In genomic region chr20:13286052-13286451, GRCh38 we compare ENCODE assay signal across 16 cellular contexts.
A peak's percentile ranks its signal among the peaks of the same experiment; 100 is the strongest.
DNase-seq lines count a peak whose midpoint lies in the region; TF ChIP-seq lines count a peak whose summit lies in the region.
"Had no signal": no experiment of that assay in that cellular context is flagged by ENCODE, and none has a peak within 500 bp of the region (broad histone marks: within the 10 kb centered on the region; RNA-seq: fewer than 3 reads in every experiment).

No MANE protein-coding gene starts in this region.

- no peaks in the 10 kb centered on the region for H3K79me2 ChIP-seq in mammary epithelial cell (ENCODE audit: insufficient read depth, low read length)
- no peaks in the 10 kb centered on the region for H3K79me2 ChIP-seq in hepatocyte

- intact Hi-C loops in mammary epithelial cell (cut with micrococcal nuclease) (no loop called here), tibial artery (cut with DNase I; ENCODE audit: low total_unique reads) (no loop called here)

- H3K9me3 ChIP-seq in mammary epithelial cell (replicated peaks; ENCODE audit: insufficient read depth, low read length): no peaks in the 10 kb centered on the region
- no peaks in the 10 kb centered on the region for H3K9me3 ChIP-seq in hepatocyte (ENCODE audit: low read depth)
- no peaks in the 10 kb centered on the region for H3K9me3 ChIP-seq in tibial artery

- in situ Hi-C loops in mammary epithelial cell (cut with MboI; ENCODE audit: low sequenced_read_pairs in 2 of 2): no loop called here

- peak; percentile 3 for DNase-seq in NCI-H1694 (lab: John Stamatoyannopoulos, UW)
- no peak for DNase-seq in NCI-H1694 treated with DMSO at 0.1 percent for 48 hours (lab: John Stamatoyannopoulos, UW)
- DNase-seq in mammary epithelial cell: peak; percentile 32
- no peak for DNase-seq in hepatocyte (ENCODE audit: low spot score)
- DNase-seq in activated CD8-positive, alpha-beta memory T cell treated with anti-CD3 and anti-CD28 coated beads for 24 hours: no peak
- no peak for DNase-seq in tibial artery
- no peak for DNase-seq in activated naive CD4-positive, alpha-beta T cell (lab: John Stamatoyannopoulos, UW)
- no peak for DNase-seq in stimulated activated CD4-positive, alpha-beta T cell treated with anti-CD3 and anti-CD28 coated beads, Interleukin-4, amount 100 ng/mL, for 1 hour
- DNase-seq: AML-193; C1 segment of cervical spinal cord; CD4-positive, alpha-beta T cell; DMS79; GM23248 had no signal

- H3K4me1 ChIP-seq in mammary epithelial cell (ENCODE audit: insufficient read depth, low read length) (peaks cover 28% of the 10 kb centered on the region), hepatocyte (ENCODE audit: insufficient read depth) (peaks cover 8% of the 10 kb centered on the region), tibial artery (no peaks in the 10 kb centered on the region)

- no peaks in the 10 kb centered on the region for H4K20me1 ChIP-seq in mammary epithelial cell (ENCODE audit: insufficient read depth, low read length)
- H4K20me1 ChIP-seq in hepatocyte (ENCODE audit: insufficient read depth, poor library complexity, severe bottlenecking): no peaks in the 10 kb centered on the region

- H2AFZ ChIP-seq in mammary epithelial cell (ENCODE audit: low read depth, low read length): peak overlapping the region; percentile 81
- H2AFZ ChIP-seq in hepatocyte: no peak overlapping the region
- H2AFZ ChIP-seq: GM23248 had no signal

- CTCF ChIA-PET in mammary epithelial cell (lab: Charles Lee; ENCODE audit: low non-redundant PET): interaction anchor here (0.7 kb wide), 1 partner anchor 44 kb away, joined by 3 read pairs; no protein-coding TSS in a partner anchor

- no peaks in the 10 kb centered on the region for H3K36me3 ChIP-seq in mammary epithelial cell (ENCODE audit: insufficient read depth, low read length)
- no peaks in the 10 kb centered on the region for H3K36me3 ChIP-seq in hepatocyte (replicated peaks; ENCODE audit: insufficient read depth, low read depth)
- H3K36me3 ChIP-seq in tibial artery: peaks cover 0 to 22% (median 5%) of the 10 kb centered on the region in 3 donors

- no TSS peak for BruUV-seq in mammary epithelial cell (replicated peaks; lab: Mats Ljungman, UMichigan)

- peak overlapping the region; percentile 23 for H3K9ac ChIP-seq in mammary epithelial cell (ENCODE audit: insufficient read depth, low read length)
- H3K9ac ChIP-seq: GM23248 had no signal

- no peak overlapping the region for H3K4me3 ChIP-seq in mammary epithelial cell (replicated peaks in 1 of 3; ENCODE audit: insufficient read depth in 1 of 3, low read depth in 2 of 3, low read length in 3 of 3)
- no peak overlapping the region for H3K4me3 ChIP-seq in hepatocyte
- no peak overlapping the region for H3K4me3 ChIP-seq in tibial artery
- H3K4me3 ChIP-seq: GM12878, GM23248 had no signal

- no peaks in the 10 kb centered on the region for H3K9me2 ChIP-seq in hepatocyte (replicated peaks; ENCODE audit: insufficient read depth)

- WGBS in mammary epithelial cell (ENCODE audit: low coverage, missing lambda C conversion rate): 3% methylated on average over 5 of the region's 5 CpGs
- WGBS in hepatocyte (ENCODE audit: low lambda C conversion rate, missing lambda C conversion rate): 93% methylated on average over 5 of the region's 5 CpGs

- H3K27ac ChIP-seq in mammary epithelial cell (ENCODE audit: insufficient read depth, low read depth, low read length): peak overlapping the region; percentile 56
- H3K27ac ChIP-seq in hepatocyte: peak overlapping the region; percentile 51
- no peak overlapping the region for H3K27ac ChIP-seq in tibial artery
- H3K27ac ChIP-seq: 22Rv1, GM23248, HL-60 had no signal

- H3K27me3 ChIP-seq in mammary epithelial cell (ENCODE audit: insufficient read depth, low read length) (no peaks in the 10 kb centered on the region), hepatocyte (no peaks in the 10 kb centered on the region), tibial artery (no peaks in the 10 kb centered on the region)

- dilution Hi-C loops in mammary epithelial cell (cut with HindIII; ENCODE audit: low sequenced_read_pairs): loop anchor here (25.0 kb wide), 1 partner anchor 299 kb away; no protein-coding TSS in a partner anchor

- no peak for TF ChIP-seq CTCF in mammary epithelial cell (conservative IDR thresholded peaks at IDR 0.05 in 1 of 2, IDR thresholded peaks at IDR 0.05 in 1 of 2; ENCODE audit: extremely low read depth in 1 of 2, insufficient read depth in 1 of 2, low read depth in 1 of 2, low read length in 2 of 2)
- no peak for TF ChIP-seq CTCF in hepatocyte (IDR thresholded peaks at IDR 0.05; ENCODE audit: poor library complexity)
- no peak for TF ChIP-seq CTCF in tibial artery (IDR thresholded peaks at IDR 0.05)

- H3K4me2 ChIP-seq in mammary epithelial cell (ENCODE audit: insufficient read depth, low read depth, low read length) (peak overlapping the region; percentile 51), hepatocyte (no peak overlapping the region)

Comparison
In these comparisons a context has a peak if more than half of its experiments do, and no peak if none do; other contexts are left out.
1. DNase-seq: peak in NCI-H1694 (single experiment) and mammary epithelial cell (single experiment); none in NCI-H1694 treated with DMSO at 0.1 percent for 48 hours (single experiment), hepatocyte (single experiment), activated CD8-positive, alpha-beta memory T cell treated with anti-CD3 and anti-CD28 coated beads for 24 hours (single experiment), tibial artery (0 of 2), activated naive CD4-positive, alpha-beta T cell (0 of 4) and stimulated activated CD4-positive, alpha-beta T cell treated with anti-CD3 and anti-CD28 coated beads, Interleukin-4, amount 100 ng/mL, for 1 hour (single experiment).
2. H3K27ac ChIP-seq: peak in mammary epithelial cell (single experiment) and hepatocyte (single experiment); none in tibial artery (0 of 2).